ENCODE assay signal across 8 cellular contexts in the genomic region with DNA sequence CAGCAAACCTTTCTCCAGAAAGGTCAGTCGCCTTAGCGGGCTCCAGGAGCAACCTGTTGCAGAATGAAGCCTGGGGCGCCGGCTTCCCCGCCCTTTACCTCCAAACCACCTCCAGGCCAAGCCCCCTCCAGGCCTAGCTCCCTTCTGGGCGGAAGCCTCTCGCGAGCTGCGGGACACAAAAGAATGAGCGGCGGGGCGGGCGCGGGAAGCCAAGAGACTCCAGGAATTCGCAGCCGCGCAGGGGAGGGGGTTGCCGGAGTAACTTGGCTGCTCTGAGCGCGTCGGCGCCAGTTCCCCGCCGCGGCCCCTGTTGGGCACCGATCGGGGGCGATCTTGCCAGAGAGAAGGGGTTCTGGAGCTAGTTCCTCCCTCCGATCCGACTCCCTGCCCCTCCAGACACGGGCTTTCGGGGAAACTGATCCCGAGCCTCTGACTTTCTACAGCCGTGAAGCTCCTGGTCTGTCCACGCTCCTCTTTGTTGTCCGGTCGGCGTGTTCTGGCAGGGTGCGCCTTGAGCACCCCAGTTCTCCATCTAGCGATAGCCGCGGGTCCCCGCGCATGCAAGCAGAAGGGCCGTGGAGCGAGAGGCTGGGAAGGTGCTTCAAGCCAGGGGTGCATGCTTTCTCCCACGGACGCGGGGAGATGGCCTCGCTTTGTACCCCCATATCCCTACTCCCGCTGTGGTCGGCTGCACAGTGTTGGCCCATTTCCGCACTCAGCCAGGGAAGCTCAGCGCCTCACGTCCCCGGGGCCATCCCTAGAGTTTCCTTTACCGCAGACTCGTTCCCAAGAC. TPM values are rescaled to one million over a fixed set of nuclear protein-coding genes. Genes with fewer than 3 reads are reported as not detected.
DNase-seq lines count a peak whose midpoint lies in the region; ATAC-seq, FAIRE-seq and TF ChIP-seq lines count a peak whose summit lies in the region.

No MANE protein-coding gene starts in this region.

- H3K27ac ChIP-seq in skeletal muscle tissue (ENCODE audit: low read depth, low read length): no peak overlapping the region

- H3K9me3 ChIP-seq in skeletal muscle tissue (ENCODE audit: control insufficient read depth in 3 of 3, low read length in 3 of 3): no peaks in the 10 kb centered on the region

- FAIRE-seq in GM19239 (lab: Jason Lieb, UNC): no peak

- H3K36me3 ChIP-seq in skeletal muscle tissue (ENCODE audit: control insufficient read depth in 3 of 3, insufficient read depth in 3 of 3, low read length in 3 of 3): no peaks in the 10 kb centered on the region

- H3K9ac ChIP-seq in skeletal muscle tissue (ENCODE audit: low read depth in 1 of 3, low read length in 3 of 3): peak overlapping the region; percentile 33 to 70 (median 59)

- TF ChIP-seq CTCF in astrocyte of the spinal cord (IDR thresholded peaks at IDR 0.05; ENCODE audit: low read depth, low read length): no peak

- no peak for ATAC-seq in HG02885 (IDR thresholded peaks at IDR 0.05; ENCODE audit: poor library complexity, unreplicated experiment)

- H3K4me1 ChIP-seq in skeletal muscle tissue (ENCODE audit: control insufficient read depth in 3 of 3, insufficient read depth in 3 of 3, low read length in 3 of 3): peaks cover 11 to 18% (median 17%) of the 10 kb centered on the region in 3 donors

- peaks cover 31 to 46% (median 41%) of the 10 kb centered on the region in 3 donors for H3K27me3 ChIP-seq in skeletal muscle tissue (ENCODE audit: control insufficient read depth in 3 of 3, insufficient read depth in 3 of 3, low read length in 3 of 3)

- in situ Hi-C loops in ACHN (cut with HindIII; ENCODE audit: low pct_ligation_motif_present, low pct_unique_long_range_greater_than_20kb, low sequenced_read_pairs): no loop called here
- in situ Hi-C loops in astrocyte of the spinal cord (cut with HindIII; ENCODE audit: low sequenced_read_pairs): no loop called here

- H3K4me3 ChIP-seq in astrocyte of the spinal cord (ENCODE audit: low read depth, low read length): peak overlapping the region; percentile 20
- peak overlapping the region; percentile 62 to 82 (median 71) for H3K4me3 ChIP-seq in skeletal muscle tissue (ENCODE audit: low read length in 3 of 3)

- peak; percentile 15 for DNase-seq in ACHN
- DNase-seq in HuH-7 (ENCODE audit: low spot score): peak; percentile 81
- DNase-seq in astrocyte of the spinal cord (ENCODE audit: low read depth, low spot score): no peak
- peak; percentile 91 for DNase-seq in iPS-NIHi7 (ENCODE audit: extremely low spot score)
- no peak for DNase-seq in SW 1271 (lab: John Stamatoyannopoulos, UW)
- no peak for DNase-seq in GM19239 (ENCODE audit: insufficient read length, low spot score)

RNA-seq across cellular contexts. Expression of a gene that starts 1.2 kb away (rescaled TPM):
- total RNA-seq in skeletal muscle tissue: 40.2 TPM

Comparison
In these comparisons a context has a peak if more than half of its experiments do, and no peak if none do; other contexts are left out.
1. DNase-seq: peak in ACHN (single experiment), HuH-7 (single experiment) and iPS-NIHi7 (single experiment); none in astrocyte of the spinal cord (single experiment), SW 1271 (0 of 2) and GM19239 (single experiment).